ENCODE assay signal across 23 cellular contexts in the genomic region with DNA sequence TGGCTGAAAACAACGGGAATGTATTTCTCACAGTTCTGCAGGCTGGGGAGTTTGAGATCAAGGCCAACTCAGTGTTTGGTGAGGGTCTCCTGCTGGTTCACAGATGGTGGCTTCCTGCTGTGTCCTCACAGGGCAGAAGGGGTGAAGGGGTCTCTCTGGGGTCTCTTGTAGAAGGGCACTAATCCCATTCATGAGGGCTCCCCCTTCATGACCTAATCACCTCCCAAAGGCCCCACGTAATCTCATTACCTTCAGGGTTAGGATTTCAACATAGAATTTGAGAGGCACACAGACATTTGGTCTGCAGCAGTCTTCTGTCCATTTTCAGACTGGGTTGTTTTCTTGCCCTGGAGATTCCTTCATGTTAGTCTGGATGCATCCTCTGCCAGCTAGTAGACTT. TPM values are rescaled to one million over a fixed set of nuclear protein-coding genes. Genes with fewer than 3 reads are reported as not detected.
DNase-seq lines count a peak whose midpoint lies in the region; ATAC-seq and TF ChIP-seq lines count a peak whose summit lies in the region.
"Had no signal": no experiment of that assay in that cellular context is flagged by ENCODE, and none has a peak within 500 bp of the region (broad histone marks: within the 10 kb centered on the region; RNA-seq: fewer than 3 reads in every experiment).

No MANE protein-coding gene starts in this region.

- CTCF ChIA-PET in CD8-positive, alpha-beta T cell (lab: Charles Lee): interaction anchor here (1.9 kb wide), 1 partner anchor 20 kb away, joined by 8 read pairs; no protein-coding TSS in a partner anchor
- CTCF ChIA-PET in WTC11 (lab: Charles Lee): interaction anchor here (0.5 to 3.4 kb wide), 15 partner anchors 9 to 1310 kb away, joined by 3 to 32 read pairs (median 5); no protein-coding TSS in a partner anchor

- peak overlapping the region; percentile 76 for H3K27ac Mint-ChIP-seq in CD8-positive, alpha-beta T cell
- H3K27ac Mint-ChIP-seq in WTC11: peak overlapping the region; percentile 85
- H3K27ac Mint-ChIP-seq in nephron: peak overlapping the region in 2 of 3 experiments; percentile 43

- no peak for DNase-seq in CD8-positive, alpha-beta T cell
- DNase-seq in WTC11 (ENCODE audit: low spot score) (no peak), DMS 273 (lab: John Stamatoyannopoulos, UW; ENCODE audit: unreplicated experiment) (no peak), testis (no peak), DMS79 (lab: John Stamatoyannopoulos, UW) (no peak)
- DNase-seq: activated CD4-positive, alpha-beta T cell treated with anti-CD3 and anti-CD28 coated beads, Interleukin-2, amount 10 ng/mL, durations not matched to agents 7 days and 5 days; activated effector memory CD4-positive, alpha-beta T cell treated with anti-CD3 and anti-CD28 coated beads, Interleukin-2, amount 50 U/mL, for 16 hours; dorsolateral prefrontal cortex; foreskin keratinocyte; H7; mammary epithelial cell; MV-4-11; NCI-H187; PC-9; SIG-M5; sigmoid colon; T-cell had no signal

- H3K9me3 Mint-ChIP-seq in CD8-positive, alpha-beta T cell: no peaks in the 10 kb centered on the region
- H3K9me3 Mint-ChIP-seq in WTC11 (peaks cover 7% of the 10 kb centered on the region), nephron (no peaks in the 10 kb centered on the region)
- H3K9me3 Mint-ChIP-seq: central memory CD8-positive, alpha-beta T cell; T-cell had no signal

- no peak overlapping the region for H3K4me3 Mint-ChIP-seq in CD8-positive, alpha-beta T cell
- H3K4me3 Mint-ChIP-seq in WTC11 (no peak overlapping the region), nephron (no peak overlapping the region)
- H3K4me3 Mint-ChIP-seq: activated CD4-positive, alpha-beta T cell treated with anti-CD3 and anti-CD28 coated beads, Interleukin-2, amount 10 ng/mL, durations not matched to agents 7 days and 5 days; central memory CD8-positive, alpha-beta T cell; T-cell had no signal

- peaks cover 13% of the 10 kb centered on the region for H3K36me3 ChIP-seq in CD8-positive, alpha-beta T cell (ENCODE audit: insufficient read depth, low read length)
- no peaks in the 10 kb centered on the region for H3K36me3 ChIP-seq in testis (ENCODE audit: low read depth, missing control alignments)

- H3K4me3 ChIP-seq in CD8-positive, alpha-beta T cell (ENCODE audit: low read depth, low read length): no peak overlapping the region
- no peak overlapping the region for H3K4me3 ChIP-seq in testis
- H3K4me3 ChIP-seq: BLaER1 treated with 17β-estradiol and CSF1 and Interleukin-3, amounts not matched to agents 10 nM and 100 nM; dorsolateral prefrontal cortex; PC-9; sigmoid colon had no signal

- POLR2A ChIA-PET in CD8-positive, alpha-beta T cell (lab: Charles Lee): no interaction called here
- POLR2A ChIA-PET in WTC11 (lab: Charles Lee): no interaction called here

- no peaks in the 10 kb centered on the region for H3K27me3 Mint-ChIP-seq in CD8-positive, alpha-beta T cell (ENCODE audit: low read depth)
- no peaks in the 10 kb centered on the region for H3K27me3 Mint-ChIP-seq in WTC11 (ENCODE audit: low read depth)
- no peaks in the 10 kb centered on the region for H3K27me3 Mint-ChIP-seq in nephron (ENCODE audit: low read depth)
- H3K27me3 Mint-ChIP-seq: activated CD4-positive, alpha-beta T cell treated with anti-CD3 and anti-CD28 coated beads, Interleukin-2, amount 10 ng/mL, durations not matched to agents 7 days and 5 days; central memory CD8-positive, alpha-beta T cell; T-cell had no signal

- no peaks in the 10 kb centered on the region for H3K9me3 ChIP-seq in CD8-positive, alpha-beta T cell (ENCODE audit: low read length)
- H3K9me3 ChIP-seq in testis: no peaks in the 10 kb centered on the region
- H3K9me3 ChIP-seq: sigmoid colon had no signal

- H3K4me1 ChIP-seq in CD8-positive, alpha-beta T cell (ENCODE audit: insufficient read depth, low read length): no peaks in the 10 kb centered on the region
- peaks cover 12% of the 10 kb centered on the region for H3K4me1 ChIP-seq in testis
- H3K4me1 ChIP-seq: foreskin keratinocyte, parathyroid adenoma had no signal

- intact Hi-C loops in CD8-positive, alpha-beta T cell (cut with DNase I, micrococcal nuclease): no loop called here
- intact Hi-C loops in testis (cut with DNase I; ENCODE audit: low total_unique reads): no loop called here

- no peak for ATAC-seq in CD8-positive, alpha-beta T cell
- no peak for ATAC-seq in WTC11
- ATAC-seq: foreskin keratinocyte, T-cell had no signal

- no peak for TF ChIP-seq POLR2A in testis (IDR thresholded peaks at IDR 0.05)

- no peaks in the 10 kb centered on the region for H3K27me3 ChIP-seq in CD8-positive, alpha-beta T cell (ENCODE audit: insufficient read depth, low read length)
- no peaks in the 10 kb centered on the region for H3K27me3 ChIP-seq in testis
- H3K27me3 ChIP-seq: BLaER1 treated with 17β-estradiol and CSF1 and Interleukin-3, amounts not matched to agents 10 nM and 100 nM; dorsolateral prefrontal cortex; foreskin keratinocyte; sigmoid colon had no signal

- no peak overlapping the region for H3K27ac ChIP-seq in CD8-positive, alpha-beta T cell (ENCODE audit: low read depth, low read length)
- no peak overlapping the region for H3K27ac ChIP-seq in testis
- H3K27ac ChIP-seq: BLaER1 treated with 17β-estradiol and CSF1 and Interleukin-3, amounts not matched to agents 10 nM and 100 nM; foreskin keratinocyte; parathyroid adenoma; PC-9 had no signal

- WGBS in testis, 2 donors: 78 to 91% methylated on average over 2 of the region's 2 CpGs

- H3K36me3 Mint-ChIP-seq in CD8-positive, alpha-beta T cell: peaks cover 59% of the 10 kb centered on the region
- H3K36me3 Mint-ChIP-seq in WTC11 (peaks cover 42% of the 10 kb centered on the region), nephron (ENCODE audit: low read depth) (peaks cover 60% of the 10 kb centered on the region)

- peaks cover 20% of the 10 kb centered on the region for H3K4me1 Mint-ChIP-seq in CD8-positive, alpha-beta T cell (ENCODE audit: low read depth)
- H3K4me1 Mint-ChIP-seq in WTC11 (peaks cover 24% of the 10 kb centered on the region), nephron (peaks cover 27% of the 10 kb centered on the region)

- TF ChIP-seq CTCF in CD8-positive, alpha-beta T cell (IDR thresholded peaks at IDR 0.05): no peak
- TF ChIP-seq CTCF in WTC11 (IDR thresholded peaks at IDR 0.05) (no peak), nephron (IDR thresholded peaks at IDR 0.05; ENCODE audit: unreplicated experiment in 3 of 3) (no peak), testis (IDR thresholded peaks at IDR 0.05) (no peak)

TF ChIP-seq in WTC11, 78 proteins besides CTCF, POLR2A, EP300 and RAD21:
- TF ChIP-seq ZNF423 (CRISPR knock-in tag; IDR thresholded peaks at IDR 0.05) (0 out of 2 replicates have a peak, but pooled peaks have one; percentile 6), MLX (CRISPR knock-in tag; IDR thresholded peaks at IDR 0.05) (no peak)

RNA-seq across cellular contexts. Expression of gene ZNF444, which starts 11.6 kb away (rescaled TPM):
- 10 to 100 TPM; 17.2 to 18.6 TPM for total RNA-seq in CD8-positive, alpha-beta T cell
- total RNA-seq in WTC11 (2021): 84.0 to 87.9 TPM (median 87.7 TPM) in 3 replicates
- total RNA-seq in testis: 10 to 100 TPM; 59.2 to 62.6 TPM
- polyA plus RNA-seq in testis (ENCODE audit: insufficient read depth, low read depth, low replicate concordance): 24.7 TPM

RNA-seq across cellular contexts. Expression of gene GALP, which starts 23.2 kb away (rescaled TPM):
- not detected for total RNA-seq in CD8-positive, alpha-beta T cell
- not detected in 3 replicates for total RNA-seq in WTC11 (2021)
- total RNA-seq in testis: not detected
- not detected for polyA plus RNA-seq in testis (ENCODE audit: insufficient read depth, low read depth, low replicate concordance)
- total RNA-seq: activated CD4-positive, alpha-beta T cell treated with anti-CD3 and anti-CD28 coated beads, Interleukin-2, amount 10 ng/mL, durations not matched to agents 7 days and 5 days; dorsolateral prefrontal cortex; epithelial cell of proximal tubule; foreskin keratinocyte; H7; mammary epithelial cell; PC-9; sigmoid colon; T-cell had no signal
- polyA plus RNA-seq: foreskin keratinocyte, keratinocyte, mammary epithelial cell, sigmoid colon had no signal

RNA-seq across cellular contexts. Expression of gene ZNF787, which starts 31.5 kb away (rescaled TPM):
- total RNA-seq in CD8-positive, alpha-beta T cell: 10 to 100 TPM; 10.2 to 10.8 TPM
- 60.8 to 62.9 TPM (median 62.0 TPM) in 3 replicates for total RNA-seq in WTC11 (2021)
- total RNA-seq in testis: 10 to 100 TPM; 35.7 to 41.4 TPM
- 22.3 TPM for polyA plus RNA-seq in testis (ENCODE audit: insufficient read depth, low read depth, low replicate concordance)

RNA-seq across cellular contexts. Expression of gene ZSCAN5B, which starts 44.9 kb away (rescaled TPM):
- not detected for total RNA-seq in CD8-positive, alpha-beta T cell
- not detected in 3 replicates for total RNA-seq in WTC11 (2021)
- 1 to 10 TPM; 4.0 to 5.8 TPM for total RNA-seq in testis
- 3.0 TPM for polyA plus RNA-seq in testis (ENCODE audit: insufficient read depth, low read depth, low replicate concordance)
- total RNA-seq: activated CD4-positive, alpha-beta T cell treated with anti-CD3 and anti-CD28 coated beads, Interleukin-2, amount 10 ng/mL, durations not matched to agents 7 days and 5 days; epithelial cell of proximal tubule; foreskin keratinocyte; H7; mammary epithelial cell; PC-9; sigmoid colon; T-cell had no signal
- polyA plus RNA-seq: keratinocyte, mammary epithelial cell had no signal

RNA-seq across cellular contexts. Expression of gene ZSCAN5C, which starts 49.4 kb away (rescaled TPM):
- total RNA-seq in CD8-positive, alpha-beta T cell: not detected
- not detected in 3 replicates for total RNA-seq in WTC11 (2021)
- total RNA-seq in testis: under 1 TPM; 0.19 to 0.31 TPM
- not detected for polyA plus RNA-seq in testis (ENCODE audit: insufficient read depth, low read depth, low replicate concordance)
- total RNA-seq: activated CD4-positive, alpha-beta T cell treated with anti-CD3 and anti-CD28 coated beads, Interleukin-2, amount 10 ng/mL, durations not matched to agents 7 days and 5 days; dorsolateral prefrontal cortex; epithelial cell of proximal tubule; foreskin keratinocyte; H7; mammary epithelial cell; PC-9; sigmoid colon; T-cell had no signal
- polyA plus RNA-seq: foreskin keratinocyte, keratinocyte, mammary epithelial cell, sigmoid colon had no signal
